27 cellular contexts compared by ENCODE assay signal in genomic region chr10:122630526-122630925, GRCh38.
"Had no signal": no experiment of that assay in that cellular context is flagged by ENCODE, and none has a peak within 500 bp of the region (broad histone marks: within the 10 kb centered on the region; RNA-seq: fewer than 3 reads in every experiment).

No MANE protein-coding gene starts in this region.

- H3K27ac ChIP-seq: adrenal gland, body of pancreas, epithelial cell of prostate, esophagus squamous epithelium, gastroesophageal sphincter had no signal

- H3K4me3 ChIP-seq: adrenal gland, body of pancreas, esophagus squamous epithelium, gastroesophageal sphincter had no signal

- H3K36me3 ChIP-seq: adrenal gland, esophagus squamous epithelium, gastroesophageal sphincter had no signal

- H3K4me1 ChIP-seq: adrenal gland, esophagus squamous epithelium, gastroesophageal sphincter had no signal

- H3K9me3 ChIP-seq: adrenal gland, body of pancreas, esophagus squamous epithelium, gastroesophageal sphincter had no signal

- H3K27me3 ChIP-seq: adrenal gland, body of pancreas, esophagus squamous epithelium, gastroesophageal sphincter had no signal

- ATAC-seq: activated CD4-positive, alpha-beta T cell treated with anti-CD3 and anti-CD28 coated beads for 36 hours; activated CD8-positive, alpha-beta T cell treated with anti-CD3 and anti-CD28 coated beads, Interleukin-2, amount 10 ng/mL, durations not matched to agents 7 days and 5 days; activated naive CD8-positive, alpha-beta T cell treated with anti-CD3 and anti-CD28 coated beads, Interleukin-2, amount 50 U/mL, for 24 hours; activated T-cell treated with anti-CD3 and anti-CD28 coated beads, Interleukin-2, amount 50 U/mL, for 72 hours; body of pancreas; effector memory CD8-positive, alpha-beta T cell; gastroesophageal sphincter; T-helper 17 cell had no signal

- DNase-seq: activated CD4-positive, alpha-beta memory T cell treated with anti-CD3 and anti-CD28 coated beads for 36 hours; activated CD4-positive, alpha-beta T cell treated with anti-CD3 and anti-CD28 coated beads for 36 hours; activated CD4-positive, alpha-beta T cell treated with anti-CD3 and anti-CD28 coated beads, Interleukin-2, amount 10 ng/mL, durations not matched to agents 24 days and 14 days; activated CD4-positive, CD25-positive, alpha-beta regulatory T cell; activated CD4-positive, CD25-positive, alpha-beta regulatory T cell treated with anti-CD3 and anti-CD28 coated beads, Interleukin-2, amount 50 U/mL, for 72 hours; activated CD8-positive, alpha-beta memory T cell treated with anti-CD3 and anti-CD28 coated beads, Interleukin-2, amount 50 U/mL, for 48 hours; activated CD8-positive, alpha-beta T cell treated with anti-CD3 and anti-CD28 coated beads, Interleukin-2, amount 10 ng/mL, durations not matched to agents 7 days and 5 days; activated naive CD4-positive, alpha-beta T cell treated with anti-CD3 and anti-CD28 coated beads for 36 hours; activated naive CD8-positive, alpha-beta T cell treated with anti-CD3 and anti-CD28 coated beads for 36 hours; activated naive CD8-positive, alpha-beta T cell treated with anti-CD3 and anti-CD28 coated beads, Interleukin-2, amount 50 U/mL, for 24 hours; activated T-cell treated with anti-CD3 and anti-CD28 coated beads for 4 hours; activated T-cell treated with anti-CD3 and anti-CD28 coated beads, Interleukin-2, amount 50 U/mL, for 24 hours; activated T-cell treated with anti-CD3 and anti-CD28 coated beads, Interleukin-2, amount 50 U/mL, for 72 hours; adrenal gland; aorta; body of pancreas; cortex of kidney; dermis blood vessel endothelial cell; effector CD4-positive, alpha-beta T cell; effector memory CD8-positive, alpha-beta T cell; esophagus squamous epithelium; foreskin melanocyte; T-helper 1 cell; T-helper 17 cell; T1000 had no signal
